In genomic region chr17:57463103-57463885, GRCh38 we compare ENCODE assay signal across 9 cellular contexts.
DNase-seq lines count a peak whose midpoint lies in the region; ATAC-seq and TF ChIP-seq lines count a peak whose summit lies in the region.
"Had no signal": no experiment of that assay in that cellular context is flagged by ENCODE, and none has a peak within 500 bp of the region (broad histone marks: within the 10 kb centered on the region; RNA-seq: fewer than 3 reads in every experiment).

No MANE protein-coding gene starts in this region.

- WGBS in adrenal gland, 4 donors: 72 to 85% (median 81%) methylated on average over 8 to 9 of the region's 9 CpGs
- WGBS in sigmoid colon, 2 donors: 75 to 80% methylated on average over 9 of the region's 9 CpGs

- H4K20me1 ChIP-seq in KMS-11 (ENCODE audit: insufficient read depth): no peaks in the 10 kb centered on the region

- DNase-seq in GM10266 (ENCODE audit: extremely low spot score) (peak; percentile 88), adrenal gland (no peak), sigmoid colon (no peak), NCI-H2196 (lab: John Stamatoyannopoulos, UW; ENCODE audit: unreplicated experiment) (no peak)
- DNase-seq in stimulated activated CD4-positive, alpha-beta T cell treated with anti-CD3 and anti-CD28 coated beads, Interleukin-12 subunit alpha, Interleukin-12 subunit beta, amount 100 ng/mL, for 48 hours (ENCODE audit: low read depth in 2 of 3, low spot score in 1 of 3): peak; percentile 82 to 88 (median 84)
- no peak for DNase-seq in effector CD4-positive, alpha-beta T cell

- H3K4me1 ChIP-seq in KMS-11 (ENCODE audit: low read depth, poor library complexity, severe bottlenecking) (peaks cover 94% of the 10 kb centered on the region), adrenal gland (replicated peaks in 1 of 2) (peaks cover 9 to 30% of the 10 kb centered on the region in 2 donors), sigmoid colon (no peaks in the 10 kb centered on the region)

- no peak for TF ChIP-seq EP300 in sigmoid colon (IDR thresholded peaks at IDR 0.05)

- no peak overlapping the region for H2AFZ ChIP-seq in KMS-11 (ENCODE audit: low read depth)

- H3K27me3 ChIP-seq in KMS-11 (ENCODE audit: insufficient read depth, low read depth) (no peaks in the 10 kb centered on the region), adrenal gland (no peaks in the 10 kb centered on the region), sigmoid colon (no peaks in the 10 kb centered on the region)

- H3K36me3 ChIP-seq in KMS-11 (ENCODE audit: insufficient read depth): no peaks in the 10 kb centered on the region
- H3K36me3 ChIP-seq in adrenal gland (replicated peaks in 1 of 2): no peaks in the 10 kb centered on the region
- H3K36me3 ChIP-seq in sigmoid colon: no peaks in the 10 kb centered on the region

- ATAC-seq in GM21529 (IDR thresholded peaks at IDR 0.05; ENCODE audit: unreplicated experiment): peak; percentile 87

- TF ChIP-seq POLR2A in adrenal gland (IDR thresholded peaks at IDR 0.05) (no peak), sigmoid colon (IDR thresholded peaks at IDR 0.05) (no peak)

- H3K4me2 ChIP-seq in KMS-11: peak overlapping the region; percentile 81

- H3K4me3 ChIP-seq in KMS-11 (IDR thresholded peaks at IDR 0.05; ENCODE audit: insufficient read depth, low read depth, low read length) (peak overlapping the region; percentile 26), adrenal gland (no peak overlapping the region), sigmoid colon (no peak overlapping the region)
- H3K4me3 ChIP-seq: lung had no signal

- peaks cover 83% of the 10 kb centered on the region for H3K79me2 ChIP-seq in KMS-11 (ENCODE audit: insufficient read depth, low read depth)

- H3K27ac ChIP-seq in KMS-11 (peak overlapping the region; percentile 98), adrenal gland (peak overlapping the region in 3 of 5 donors; percentile 62 to 79 (median 62)), sigmoid colon (no peak overlapping the region)

- no peaks in the 10 kb centered on the region for H3K9me3 ChIP-seq in adrenal gland (replicated peaks in 1 of 3)
- no peaks in the 10 kb centered on the region for H3K9me3 ChIP-seq in sigmoid colon

- TF ChIP-seq CTCF in GM10266 (IDR thresholded peaks at IDR 0.05; ENCODE audit: control insufficient read depth, insufficient read depth, low read depth, missing control alignments) (no peak), KMS-11 (conservative IDR thresholded peaks at IDR 0.05; ENCODE audit: low read depth, low read length) (no peak), adrenal gland (IDR thresholded peaks at IDR 0.05) (no peak), sigmoid colon (IDR thresholded peaks at IDR 0.05) (no peak)

- H3K9ac ChIP-seq in KMS-11: peak overlapping the region; percentile 85

- intact Hi-C loops in adrenal gland (cut with DNase I): no loop called here
- intact Hi-C loops in sigmoid colon (cut with DNase I): no loop called here

Comparison
In these comparisons a context has a peak if more than half of its experiments do, and no peak if none do; other contexts are left out.
1. DNase-seq: peak in GM10266 (single experiment) and stimulated activated CD4-positive, alpha-beta T cell treated with anti-CD3 and anti-CD28 coated beads, Interleukin-12 subunit alpha, Interleukin-12 subunit beta, amount 100 ng/mL, for 48 hours (3 of 3); none in adrenal gland (0 of 7), effector CD4-positive, alpha-beta T cell (single experiment), sigmoid colon (single experiment) and NCI-H2196 (single experiment).
2. H3K27ac ChIP-seq: peak in KMS-11 (single experiment) and adrenal gland (3 of 5); none in sigmoid colon (0 of 4).